Comparison of ENCODE assay signal across 21 cellular contexts in genomic region chr13:56886398-56886797, GRCh38.
A peak's percentile ranks its signal among the peaks of the same experiment; 100 is the strongest.
DNase-seq lines count a peak whose midpoint lies in the region; ATAC-seq lines count a peak whose summit lies in the region.
"Had no signal": no experiment of that assay in that cellular context is flagged by ENCODE, and none has a peak within 500 bp of the region (broad histone marks: within the 10 kb centered on the region; RNA-seq: fewer than 3 reads in every experiment).

No MANE protein-coding gene starts in this region.

- WGBS in neuronal stem cell (ENCODE audit: extremely low coverage in 2 of 2, insufficient read length in 2 of 2, insufficient replicate concordance in 1 of 2), 2 donors = no CpG with 5 or more reads among the region's 10 CpGs

- no peak overlapping the region for H4K91ac ChIP-seq in neuronal stem cell (ENCODE audit: low read depth, low read length, poor library complexity)

- no peak overlapping the region for H3K23ac ChIP-seq in neuronal stem cell (ENCODE audit: low read depth, low read length, poor library complexity)

- no peak overlapping the region for H3K4ac ChIP-seq in neuronal stem cell (ENCODE audit: low read length)

- H3K27ac ChIP-seq in neuronal stem cell (replicated peaks; ENCODE audit: low read length) = no peak overlapping the region
- H3K27ac ChIP-seq: 22Rv1, BLaER1 had no signal

- H3K36me3 ChIP-seq in neuronal stem cell (replicated peaks in 1 of 2; ENCODE audit: control insufficient read depth in 2 of 2, insufficient read depth in 2 of 2, low read length in 2 of 2) = no peaks in the 10 kb centered on the region
- H3K36me3 ChIP-seq: BLaER1 had no signal

- H3K79me1 ChIP-seq in neuronal stem cell (ENCODE audit: low read depth, low read length) = no peaks in the 10 kb centered on the region

- peak overlapping the region; percentile 29 for H4K8ac ChIP-seq in neuronal stem cell (ENCODE audit: low read depth, low read length)

- H3K27me3 ChIP-seq in neuronal stem cell (ENCODE audit: control insufficient read depth in 3 of 3, insufficient read depth in 3 of 3, low read depth in 1 of 3, low read length in 3 of 3) = no peaks in the 10 kb centered on the region
- H3K27me3 ChIP-seq: BLaER1 had no signal

- H2BK12ac ChIP-seq in neuronal stem cell (ENCODE audit: low read length) = no peak overlapping the region

- H3K18ac ChIP-seq in neuronal stem cell (ENCODE audit: low read length) = no peak overlapping the region

- no peak overlapping the region for H2AK5ac ChIP-seq in neuronal stem cell (ENCODE audit: low read depth, low read length)

- no peak overlapping the region for H3K4me3 ChIP-seq in neuronal stem cell (ENCODE audit: low read length in 2 of 2)
- H3K4me3 ChIP-seq: BLaER1 had no signal

- no peak overlapping the region for H2BK5ac ChIP-seq in neuronal stem cell (ENCODE audit: low read length)

- DNase-seq in NCI-H1417 (lab: John Stamatoyannopoulos, UW) (peak in 2 of 3 experiments; percentile 36 to 70), NCI-H1417 treated with DMSO at 0.1 percent for 48 hours (lab: John Stamatoyannopoulos, UW) (no peak), NCI-H128 (lab: John Stamatoyannopoulos, UW; ENCODE audit: unreplicated experiment) (peak; percentile 7), NCI-H524 treated with DMSO at 0.1 percent for 48 hours (lab: John Stamatoyannopoulos, UW) (peak; percentile 43), neuronal stem cell (ENCODE audit: low spot score) (no peak), NOMO-1 treated with DMSO at 0.1 percent for 48 hours (lab: John Stamatoyannopoulos, UW; ENCODE audit: unreplicated experiment) (no peak)
- DNase-seq: ACHN; CD4-positive, alpha-beta T cell; DMS79; H7; MV-4-11; NCI-H1694 treated with DMSO at 0.1 percent for 48 hours; NCI-H2171 treated with DMSO at 0.1 percent for 48 hours; NCI-H526 treated with DMSO at 0.1 percent for 48 hours; PC-3; RPMI8226; SHP77 had no signal

- no peak for ATAC-seq in GM18873 (IDR thresholded peaks at IDR 0.05; ENCODE audit: low FRiP score, unreplicated experiment)
- ATAC-seq in GM21786 (IDR thresholded peaks at IDR 0.05; ENCODE audit: unreplicated experiment) = no peak
- ATAC-seq: PC-3 had no signal

- peaks cover 0 to under 1% of the 10 kb centered on the region in 2 donors for H3K9me3 ChIP-seq in neuronal stem cell (replicated peaks in 1 of 2; ENCODE audit: control insufficient read depth in 2 of 2, insufficient read depth in 1 of 2, low read depth in 1 of 2, low read length in 2 of 2)
- H3K9me3 ChIP-seq: BLaER1 had no signal

- no peak overlapping the region for H3K14ac ChIP-seq in neuronal stem cell (ENCODE audit: low read length)

- no peak overlapping the region for H3K9ac ChIP-seq in neuronal stem cell (ENCODE audit: low read depth, low read length, poor library complexity)
- H3K9ac ChIP-seq: BLaER1 had no signal

- H2BK15ac ChIP-seq in neuronal stem cell (ENCODE audit: low read length) = no peak overlapping the region

- no peak overlapping the region for H2BK120ac ChIP-seq in neuronal stem cell (ENCODE audit: low read depth, low read length)

- no peaks in the 10 kb centered on the region for H3K4me1 ChIP-seq in neuronal stem cell (ENCODE audit: control insufficient read depth in 2 of 2, insufficient read depth in 1 of 2, low read depth in 1 of 2, low read length in 2 of 2)
- H3K4me1 ChIP-seq: BLaER1 had no signal

- no peak overlapping the region for H3K4me2 ChIP-seq in neuronal stem cell (ENCODE audit: insufficient read depth, low read length, poor library complexity, severe bottlenecking)
- H3K4me2 ChIP-seq: BLaER1 had no signal

- peak overlapping the region; percentile 1 for H2AFZ ChIP-seq in neuronal stem cell (ENCODE audit: low read length)

Comparison
In these comparisons a context has a peak if more than half of its experiments do, and no peak if none do; other contexts are left out.
1. DNase-seq: peak in NCI-H1417 (2 of 3), NCI-H128 (single experiment) and NCI-H524 treated with DMSO at 0.1 percent for 48 hours (single experiment); none in NCI-H1417 treated with DMSO at 0.1 percent for 48 hours (single experiment), neuronal stem cell (single experiment) and NOMO-1 treated with DMSO at 0.1 percent for 48 hours (single experiment).